1 cellular context compared by ENCODE assay signal in the genomic region with DNA sequence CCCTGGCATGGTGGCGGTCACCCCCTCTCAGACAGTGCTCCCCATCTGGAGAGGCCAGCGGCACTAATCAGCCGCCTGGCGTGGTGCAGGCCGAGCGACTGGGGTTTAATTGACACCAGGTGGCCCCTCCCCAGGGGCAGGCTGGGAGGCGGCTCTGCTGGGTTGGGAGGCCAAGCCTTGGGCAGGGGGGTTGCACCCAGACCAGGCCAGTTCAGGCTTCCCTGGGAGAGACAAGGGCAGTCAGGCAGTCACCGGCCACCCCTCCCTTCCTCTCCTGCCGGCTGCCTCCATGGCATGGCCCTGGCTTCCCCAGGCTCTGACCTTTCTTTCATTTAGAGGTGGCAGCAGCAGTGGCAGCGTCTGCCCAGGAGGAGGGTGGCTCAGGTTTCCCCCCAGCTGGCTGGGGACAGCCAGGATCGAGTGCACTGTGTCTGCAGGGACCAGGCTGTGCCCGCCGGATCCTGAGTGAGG.
TF ChIP-seq lines count a peak whose summit lies in the region.

No MANE protein-coding gene starts in this region.

TF ChIP-seq in WTC11, 78 proteins besides CTCF, POLR2A, EP300 and RAD21 (continued from another document):
- TF ChIP-seq, protein P1, sequence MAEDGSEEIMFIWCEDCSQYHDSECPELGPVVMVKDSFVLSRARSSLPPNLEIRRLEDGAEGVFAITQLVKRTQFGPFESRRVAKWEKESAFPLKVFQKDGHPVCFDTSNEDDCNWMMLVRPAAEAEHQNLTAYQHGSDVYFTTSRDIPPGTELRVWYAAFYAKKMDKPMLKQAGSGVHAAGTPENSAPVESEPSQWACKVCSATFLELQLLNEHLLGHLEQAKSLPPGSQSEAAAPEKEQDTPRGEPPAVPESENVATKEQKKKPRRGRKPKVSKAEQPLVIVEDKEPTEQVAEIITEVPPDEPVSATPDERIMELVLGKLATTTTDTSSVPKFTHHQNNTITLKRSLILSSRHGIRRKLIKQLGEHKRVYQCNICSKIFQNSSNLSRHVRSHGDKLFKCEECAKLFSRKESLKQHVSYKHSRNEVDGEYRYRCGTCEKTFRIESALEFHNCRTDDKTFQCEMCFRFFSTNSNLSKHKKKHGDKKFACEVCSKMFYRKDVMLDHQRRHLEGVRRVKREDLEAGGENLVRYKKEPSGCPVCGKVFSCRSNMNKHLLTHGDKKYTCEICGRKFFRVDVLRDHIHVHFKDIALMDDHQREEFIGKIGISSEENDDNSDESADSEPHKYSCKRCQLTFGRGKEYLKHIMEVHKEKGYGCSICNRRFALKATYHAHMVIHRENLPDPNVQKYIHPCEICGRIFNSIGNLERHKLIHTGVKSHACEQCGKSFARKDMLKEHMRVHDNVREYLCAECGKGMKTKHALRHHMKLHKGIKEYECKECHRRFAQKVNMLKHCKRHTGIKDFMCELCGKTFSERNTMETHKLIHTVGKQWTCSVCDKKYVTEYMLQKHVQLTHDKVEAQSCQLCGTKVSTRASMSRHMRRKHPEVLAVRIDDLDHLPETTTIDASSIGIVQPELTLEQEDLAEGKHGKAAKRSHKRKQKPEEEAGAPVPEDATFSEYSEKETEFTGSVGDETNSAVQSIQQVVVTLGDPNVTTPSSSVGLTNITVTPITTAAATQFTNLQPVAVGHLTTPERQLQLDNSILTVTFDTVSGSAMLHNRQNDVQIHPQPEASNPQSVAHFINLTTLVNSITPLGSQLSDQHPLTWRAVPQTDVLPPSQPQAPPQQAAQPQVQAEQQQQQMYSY (CRISPR knock-in tag; IDR thresholded peaks at IDR 0.05): no peak
- no peak for TF ChIP-seq GRHL2 (CRISPR knock-in tag; IDR thresholded peaks at IDR 0.05; ENCODE audit: insufficient replicate concordance, severe bottlenecking)
- no peak for TF ChIP-seq ZNF263 (CRISPR knock-in tag; IDR thresholded peaks at IDR 0.05; ENCODE audit: low read depth)
- no peak for TF ChIP-seq MXD4 (CRISPR knock-in tag; IDR thresholded peaks at IDR 0.05; ENCODE audit: borderline replicate concordance)
- no peak for TF ChIP-seq GTF2I (CRISPR knock-in tag; conservative IDR thresholded peaks at IDR 0.05)
- TF ChIP-seq, protein P2, sequence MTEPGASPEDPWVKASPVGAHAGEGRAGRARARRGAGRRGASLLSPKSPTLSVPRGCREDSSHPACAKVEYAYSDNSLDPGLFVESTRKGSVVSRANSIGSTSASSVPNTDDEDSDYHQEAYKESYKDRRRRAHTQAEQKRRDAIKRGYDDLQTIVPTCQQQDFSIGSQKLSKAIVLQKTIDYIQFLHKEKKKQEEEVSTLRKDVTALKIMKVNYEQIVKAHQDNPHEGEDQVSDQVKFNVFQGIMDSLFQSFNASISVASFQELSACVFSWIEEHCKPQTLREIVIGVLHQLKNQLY (CRISPR knock-in tag; IDR thresholded peaks at IDR 0.05): no peak
- TF ChIP-seq AR (CRISPR knock-in tag; IDR thresholded peaks at IDR 0.05): no peak
- no peak for TF ChIP-seq ATF1 (CRISPR knock-in tag; IDR thresholded peaks at IDR 0.05)
- TF ChIP-seq ZBTB21 (CRISPR knock-in tag; IDR thresholded peaks at IDR 0.05; ENCODE audit: borderline replicate concordance): no peak
